ENCODE assay signal across 17 cellular contexts in the genomic region with DNA sequence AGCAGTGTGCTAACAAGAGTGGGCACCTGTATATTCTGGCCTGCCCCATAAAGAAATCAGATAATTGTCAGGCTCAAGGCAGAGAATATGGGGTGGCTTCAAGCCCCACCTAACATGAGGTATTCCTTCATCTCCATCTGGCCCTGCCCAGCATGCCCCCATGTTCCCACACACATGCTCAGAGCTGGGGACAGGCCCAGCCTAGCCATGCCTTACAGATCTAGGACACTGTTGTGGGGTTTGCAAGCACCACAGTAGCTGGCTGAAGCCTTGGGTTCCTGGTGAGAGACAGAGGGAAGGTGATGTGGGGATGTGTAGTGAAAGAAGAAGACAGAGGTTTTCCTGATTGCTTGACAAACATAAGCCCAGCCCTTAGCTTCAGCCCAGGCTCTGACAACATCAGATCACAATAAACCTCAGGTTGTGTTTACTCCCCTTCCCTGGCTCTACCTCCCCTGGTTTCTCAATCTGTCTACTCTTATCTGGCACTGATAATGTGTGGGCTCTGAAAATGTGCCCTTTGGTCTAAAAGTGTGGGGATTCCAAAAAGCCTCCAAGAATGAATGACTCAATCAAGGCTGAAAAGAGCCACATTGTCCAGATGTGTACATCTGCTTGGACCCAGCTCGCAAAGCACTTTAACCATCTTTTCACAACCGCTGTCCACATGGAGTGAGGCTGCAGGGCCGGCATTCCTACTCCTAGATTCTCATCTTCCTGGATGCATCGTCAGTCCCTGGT. TPM values are rescaled to one million over a fixed set of nuclear protein-coding genes. Genes with fewer than 3 reads are reported as not detected.
A peak's percentile ranks its signal among the peaks of the same experiment; 100 is the strongest.
DNase-seq lines count a peak whose midpoint lies in the region; ATAC-seq and TF ChIP-seq lines count a peak whose summit lies in the region.
"Had no signal": no experiment of that assay in that cellular context is flagged by ENCODE, and none has a peak within 500 bp of the region (broad histone marks: within the 10 kb centered on the region; RNA-seq: fewer than 3 reads in every experiment).

No MANE protein-coding gene starts in this region.

- H3K27ac ChIP-seq in gastroesophageal sphincter (peak overlapping the region in 3 of 4 donors; percentile 45 to 69 (median 68)), muscle layer of colon (ENCODE audit: low read depth, low read length) (peak overlapping the region; percentile 59), urinary bladder (ENCODE audit: low read depth) (peak overlapping the region; percentile 82)
- H3K27ac ChIP-seq: KMS-11, SJSA1, suprapubic skin, VCaP had no signal

- ATAC-seq in gastroesophageal sphincter (peak; percentile 67), HG02870 (IDR thresholded peaks at IDR 0.05; ENCODE audit: unreplicated experiment) (no peak)
- ATAC-seq: sciatic nerve had no signal

- H3K4me1 ChIP-seq in gastroesophageal sphincter: peaks cover 0 to 46% (median 15%) of the 10 kb centered on the region in 3 donors
- H3K4me1 ChIP-seq in muscle layer of colon (ENCODE audit: insufficient read depth, low read length): peaks cover 50% of the 10 kb centered on the region
- peaks cover 2% of the 10 kb centered on the region for H3K4me1 ChIP-seq in urinary bladder (ENCODE audit: insufficient read depth)

- DNase-seq in amniotic epithelial cell (ENCODE audit: low read depth) (peak; percentile 100), NCI-H2107 treated with DMSO at 0.1 percent for 48 hours (lab: John Stamatoyannopoulos, UW; ENCODE audit: unreplicated experiment) (no peak), iPS-NIHi7 (ENCODE audit: extremely low spot score) (no peak)
- DNase-seq: activated CD8-positive, alpha-beta memory T cell treated with anti-CD3 and anti-CD28 coated beads, Interleukin-2, amount 50 U/mL, for 4 hours; activated naive CD8-positive, alpha-beta T cell treated with anti-CD3 and anti-CD28 coated beads, Interleukin-2, amount 10 ng/mL, durations not matched to agents 7 days and 5 days; NCI-H146; NCI-H774 had no signal

- TF ChIP-seq POLR2A in gastroesophageal sphincter (IDR thresholded peaks at IDR 0.05): no peak

- TF ChIP-seq EP300 in gastroesophageal sphincter (IDR thresholded peaks at IDR 0.05): no peak

- H3K4me3 ChIP-seq in gastroesophageal sphincter (no peak overlapping the region), muscle layer of colon (ENCODE audit: low read depth in 1 of 2, low read length in 2 of 2) (no peak overlapping the region), urinary bladder (ENCODE audit: low read depth, low read length) (no peak overlapping the region)
- H3K4me3 ChIP-seq: dorsolateral prefrontal cortex, SJSA1, suprapubic skin had no signal

- H3K27me3 ChIP-seq in gastroesophageal sphincter (no peaks in the 10 kb centered on the region), muscle layer of colon (ENCODE audit: control insufficient read depth in 1 of 2, insufficient read depth in 2 of 2, low read length in 2 of 2) (no peaks in the 10 kb centered on the region)
- H3K27me3 ChIP-seq: dorsolateral prefrontal cortex, SJSA1, suprapubic skin had no signal

- WGBS in gastroesophageal sphincter (ENCODE audit: low coverage in 1 of 2), 2 donors: 46 to 74% methylated on average over 4 of the region's 4 CpGs
- 57% methylated on average over 4 of the region's 4 CpGs for WGBS in urinary bladder

- no peaks in the 10 kb centered on the region for H3K9me3 ChIP-seq in gastroesophageal sphincter
- H3K9me3 ChIP-seq in muscle layer of colon (ENCODE audit: low read length): no peaks in the 10 kb centered on the region
- H3K9me3 ChIP-seq: SJSA1, suprapubic skin had no signal

- H3K36me3 ChIP-seq in gastroesophageal sphincter (peaks cover 0 to 6% of the 10 kb centered on the region in 2 donors), muscle layer of colon (ENCODE audit: insufficient read depth, low read length) (no peaks in the 10 kb centered on the region), urinary bladder (ENCODE audit: insufficient read depth) (no peaks in the 10 kb centered on the region)
- H3K36me3 ChIP-seq: SJSA1, suprapubic skin had no signal

- no peak for TF ChIP-seq CTCF in gastroesophageal sphincter (IDR thresholded peaks at IDR 0.05)

- H3K9ac ChIP-seq in muscle layer of colon (ENCODE audit: low read length): no peak overlapping the region
- H3K9ac ChIP-seq: KMS-11 had no signal

RNA-seq across cellular contexts. Expression of a gene that starts 34.4 kb away (rescaled TPM):
- total RNA-seq in gastroesophageal sphincter (1 to 10 TPM; 5.4 to 5.9 (median 5.5) TPM), urinary bladder (14.4 TPM)
- polyA plus RNA-seq in urinary bladder: 1.9 TPM
